In genomic region chr10:45239642-45240041, GRCh38 we compare ENCODE assay signal across 21 cellular contexts.
A peak's percentile ranks its signal among the peaks of the same experiment; 100 is the strongest.
DNase-seq lines count a peak whose midpoint lies in the region; ATAC-seq, FAIRE-seq and TF ChIP-seq lines count a peak whose summit lies in the region.
"Had no signal": no experiment of that assay in that cellular context is flagged by ENCODE, and none has a peak within 500 bp of the region (broad histone marks: within the 10 kb centered on the region; RNA-seq: fewer than 3 reads in every experiment).

No MANE protein-coding gene starts in this region.

- H4K91ac ChIP-seq in H1 (replicated peaks; ENCODE audit: insufficient read length, low read length) (no peak overlapping the region), trophoblast cell (ENCODE audit: low read depth, low read length) (no peak overlapping the region)

- H2BK12ac ChIP-seq in H1 (ENCODE audit: low read depth, low read length) (no peak overlapping the region), trophoblast cell (ENCODE audit: low read length) (peak overlapping the region; percentile 13)

- H3K23me2 ChIP-seq in H1 (ENCODE audit: low read depth, low read length) = no peaks in the 10 kb centered on the region

- no peak overlapping the region for H3K56ac ChIP-seq in H1 (replicated peaks; ENCODE audit: insufficient read length, low read depth, low read length)

- TF ChIP-seq CTCF in H1 (IDR thresholded peaks at IDR 0.05; ENCODE audit: control extremely low read depth in 1 of 3, insufficient read depth in 1 of 3, low read depth in 1 of 3, low read length in 3 of 3) (no peak), heart right ventricle (IDR thresholded peaks at IDR 0.05) (no peak)

- no peak overlapping the region for H4K12ac ChIP-seq in trophoblast cell (ENCODE audit: low read depth, low read length)

- TF ChIP-seq POLR2A in H1 (IDR thresholded peaks at IDR 0.05; ENCODE audit: control extremely low read depth in 1 of 2, low read depth in 2 of 2, low read length in 2 of 2) = no peak

- no peak overlapping the region for H3K9ac ChIP-seq in H1 (replicated peaks in 1 of 4; ENCODE audit: extremely low read depth in 1 of 4, low read depth in 3 of 4, low read length in 3 of 4)
- no peak overlapping the region for H3K9ac ChIP-seq in trophoblast cell (ENCODE audit: low read length)

- CTCF ChIA-PET in H1 (lab: Charles Lee; ENCODE audit: partially characterized antibody) = interaction anchor here (1.4 kb wide), 1 partner anchor 225 kb away, joined by 4 read pairs; no protein-coding TSS in a partner anchor

- FAIRE-seq in H1 (lab: Jason Lieb, UNC) (no peak), HTR-8/SVneo (lab: Jason Lieb, UNC) (no peak)
- FAIRE-seq: GM12878, pancreas had no signal

- intact Hi-C loops in heart right ventricle (cut with DNase I) = loop anchor here in 5 of 10 donors (10.0 kb wide), 5 partner anchors 65 to 575 kb away; partner anchors contain the start of gene ZNF22 (in 2 of the 5)

- H2BK5ac ChIP-seq in H1 (ENCODE audit: low read depth, low read length) = no peak overlapping the region
- no peak overlapping the region for H2BK5ac ChIP-seq in trophoblast cell (ENCODE audit: low read depth, low read length, poor library complexity)

- no peak for TF ChIP-seq RAD21 in H1 (IDR thresholded peaks at IDR 0.05 in 1 of 2, conservative IDR thresholded peaks at IDR 0.05 in 1 of 2; ENCODE audit: low read depth in 2 of 2, low read length in 2 of 2)

- H3K27ac ChIP-seq in H1 (ENCODE audit: low read depth, low read length) = no peak overlapping the region
- H3K27ac ChIP-seq in trophoblast cell (ENCODE audit: low read depth, low read length) = no peak overlapping the region
- H3K27ac ChIP-seq in heart right ventricle = no peak overlapping the region
- H3K27ac ChIP-seq: colonic mucosa, pancreas, sigmoid colon had no signal

- H2AK5ac ChIP-seq in H1 (ENCODE audit: low read depth, low read length) (no peak overlapping the region), trophoblast cell (ENCODE audit: low read length) (no peak overlapping the region)

- TF ChIP-seq EP300 in H1 (IDR thresholded peaks at IDR 0.05; ENCODE audit: borderline replicate concordance in 1 of 2, low read depth in 2 of 2, low read length in 2 of 2) = no peak

- H3K23ac ChIP-seq in H1 (ENCODE audit: insufficient read length) (no peak overlapping the region), trophoblast cell (ENCODE audit: low read length) (no peak overlapping the region)

- H3K9me3 ChIP-seq in H1 (ENCODE audit: insufficient read depth in 2 of 2, low read depth in 1 of 2, low read length in 1 of 2) = no peaks in the 10 kb centered on the region
- H3K9me3 ChIP-seq in trophoblast cell (ENCODE audit: insufficient read depth, low read depth, low read length) = peaks cover 2% of the 10 kb centered on the region
- no peaks in the 10 kb centered on the region for H3K9me3 ChIP-seq in heart right ventricle
- H3K9me3 ChIP-seq: colonic mucosa, pancreas, sigmoid colon had no signal

- 85% methylated on average over 11 of the region's 11 CpGs; no CpG with 5 or more reads in 1 of the 2 experiments for WGBS in H1 (ENCODE audit: extremely low coverage in 1 of 2, insufficient coverage in 1 of 2, insufficient read length in 1 of 2, insufficient replicate concordance in 2 of 2, low coverage in 1 of 2, low lambda C conversion rate in 2 of 2, missing lambda C conversion rate in 1 of 2), 2 experiments
- no CpG with 5 or more reads among the region's 11 CpGs for WGBS in trophoblast cell (ENCODE audit: extremely low coverage, insufficient coverage, insufficient read length)
- 64 to 72% methylated on average over 11 of the region's 11 CpGs for WGBS in heart right ventricle, 2 donors

- H3K36me3 ChIP-seq in H1 (ENCODE audit: control insufficient read depth in 2 of 4, insufficient read depth in 4 of 4, low read length in 3 of 4) (no peaks in the 10 kb centered on the region), trophoblast cell (ENCODE audit: control insufficient read depth in 1 of 2, insufficient read depth in 2 of 2, low read length in 2 of 2) (no peaks in the 10 kb centered on the region), heart right ventricle (no peaks in the 10 kb centered on the region)
- H3K36me3 ChIP-seq: colonic mucosa, pancreas, sigmoid colon had no signal

- H2BK120ac ChIP-seq in H1 (replicated peaks; ENCODE audit: low read depth, low read length) = no peak overlapping the region
- H2BK120ac ChIP-seq in trophoblast cell (ENCODE audit: insufficient read depth, low read length, poor library complexity) = no peak overlapping the region

- H3K4ac ChIP-seq in H1 (replicated peaks; ENCODE audit: insufficient read length, low read depth, low read length) (no peak overlapping the region), trophoblast cell (ENCODE audit: low read depth, low read length) (no peak overlapping the region)

- H2AFZ ChIP-seq in H1 (ENCODE audit: low read length) = peak overlapping the region; percentile 88; the same call in 1 of the 2 replicates
- H2AFZ ChIP-seq in trophoblast cell (ENCODE audit: insufficient read depth, low read length, poor library complexity) = no peak overlapping the region

- no peaks in the 10 kb centered on the region for H4K20me1 ChIP-seq in H1 (replicated peaks in 1 of 2; ENCODE audit: control insufficient read depth in 1 of 2, insufficient read depth in 2 of 2, low read length in 2 of 2)

- H3K79me2 ChIP-seq in H1 (ENCODE audit: control insufficient read depth in 1 of 2, insufficient read depth in 2 of 2, low read length in 2 of 2) (no peaks in the 10 kb centered on the region), trophoblast cell (ENCODE audit: control insufficient read depth, insufficient read depth, low read length, poor library complexity) (no peaks in the 10 kb centered on the region)

- peak; percentile 21 for DNase-seq in Daoy (ENCODE audit: low read depth)
- DNase-seq in RPMI7951 (ENCODE audit: low read depth) = peak; percentile 38
- no peak for DNase-seq in H1 (ENCODE audit: low read depth in 1 of 2, low spot score in 2 of 2)
- no peak for DNase-seq in trophoblast cell
- DNase-seq in CD1c-positive myeloid dendritic cell (ENCODE audit: extremely low spot score) = no peak
- no peak for DNase-seq in heart right ventricle
- no peak for DNase-seq in HTR-8/SVneo (ENCODE audit: insufficient read length, low spot score)
- DNase-seq: activated gamma-delta T cell treated with Interleukin-2 at 50 U/mL for 16 hours; AML-193; amygdala; colonic mucosa; naive B cell; NCI-H1694 treated with DMSO at 0.1 percent for 48 hours; NCI-H226; NK-92 treated with Interleukin-12 subunit alpha and Interleukin-12 subunit beta, amount 100 ng/mL, for 24 hours; pancreas; sigmoid colon; stimulated activated CD4-positive, alpha-beta T cell treated with anti-CD3 and anti-CD28 coated beads, Interleukin-1b, Interleukin-23, amount 100 ng/mL, for 48 hours had no signal

- H3K14ac ChIP-seq in H1 (ENCODE audit: insufficient read length) (no peak overlapping the region), trophoblast cell (ENCODE audit: low read length) (no peak overlapping the region)

- no peaks in the 10 kb centered on the region for H3K27me3 ChIP-seq in H1 (replicated peaks in 1 of 4; ENCODE audit: control insufficient read depth in 3 of 4, extremely low read depth in 1 of 4, insufficient read depth in 3 of 4, low read length in 3 of 4)
- no peaks in the 10 kb centered on the region for H3K27me3 ChIP-seq in trophoblast cell (ENCODE audit: insufficient read depth, low read length)
- H3K27me3 ChIP-seq in heart right ventricle = peaks cover 0 to 10% (median 0%) of the 10 kb centered on the region in 7 donors
- H3K27me3 ChIP-seq: colonic mucosa, pancreas, sigmoid colon had no signal

- ATAC-seq in GM21390 (IDR thresholded peaks at IDR 0.05; ENCODE audit: unreplicated experiment) = no peak
- ATAC-seq in heart right ventricle = no peak
- ATAC-seq: GM12878, pancreas had no signal

- H3K4me2 ChIP-seq in H1 (ENCODE audit: insufficient read depth in 1 of 2, low read depth in 2 of 2, low read length in 2 of 2) = no peak overlapping the region
- H3K4me2 ChIP-seq in trophoblast cell (ENCODE audit: low read length) = no peak overlapping the region

- H4K5ac ChIP-seq in H1 (ENCODE audit: insufficient read length, low read depth, low read length) = no peak overlapping the region

- H3K4me3 ChIP-seq in H1 (ENCODE audit: extremely low read depth in 1 of 4, insufficient read depth in 2 of 4, low read depth in 3 of 4, low read length in 4 of 4) (no peak overlapping the region), trophoblast cell (ENCODE audit: low read depth, low read length) (no peak overlapping the region), heart right ventricle (no peak overlapping the region)
- H3K4me3 ChIP-seq: colonic mucosa, GM12878, lung, pancreas, sigmoid colon had no signal

- POLR2A ChIA-PET in H1 (lab: Charles Lee; ENCODE audit: partially characterized antibody) = no interaction called here

- H3K4me1 ChIP-seq in H1 (replicated peaks in 1 of 4; ENCODE audit: control insufficient read depth in 3 of 4, insufficient read depth in 4 of 4, low read length in 3 of 4) (peaks cover 2 to 4% (median 3%) of the 10 kb centered on the region in 4 experiments; a peak in 3 of 7 replicates), trophoblast cell (ENCODE audit: control insufficient read depth in 1 of 2, insufficient read depth in 2 of 2, low read length in 2 of 2) (peaks cover 0 to 3% of the 10 kb centered on the region in 2 experiments), heart right ventricle (peaks cover 0 to 14% (median 0%) of the 10 kb centered on the region in 9 donors)
- H3K4me1 ChIP-seq: colonic mucosa, pancreas, sigmoid colon had no signal

- H4K8ac ChIP-seq in H1 (ENCODE audit: extremely low read depth, insufficient read depth, low read length) (no peak overlapping the region), trophoblast cell (ENCODE audit: low read depth, low read length) (peak overlapping the region; percentile 23)

- no peak overlapping the region for H2BK20ac ChIP-seq in H1 (ENCODE audit: low read length)

- H2BK15ac ChIP-seq in H1 (ENCODE audit: low read length) = no peak overlapping the region

- no peak overlapping the region for H3K18ac ChIP-seq in H1 (ENCODE audit: extremely low read depth, low read length)
- no peak overlapping the region for H3K18ac ChIP-seq in trophoblast cell (ENCODE audit: low read length)

- H3K79me1 ChIP-seq in H1 (ENCODE audit: low read depth, low read length) = no peaks in the 10 kb centered on the region
- H3K79me1 ChIP-seq in trophoblast cell (ENCODE audit: low read length) = no peaks in the 10 kb centered on the region

TF ChIP-seq in H1, 55 proteins besides CTCF, POLR2A, EP300 and RAD21 (continues in another document):
- TF ChIP-seq TAF1 (IDR thresholded peaks at IDR 0.05; ENCODE audit: low read depth, low read length) = no peak
- no peak for TF ChIP-seq SIN3A (conservative IDR thresholded peaks at IDR 0.05 in 1 of 2, IDR thresholded peaks at IDR 0.05 in 1 of 2; ENCODE audit: low read depth in 1 of 2, low read length in 2 of 2)
- no peak for TF ChIP-seq KDM1A (IDR thresholded peaks at IDR 0.05; ENCODE audit: borderline replicate concordance, low read length)
- TF ChIP-seq SUZ12 (IDR thresholded peaks at IDR 0.05; ENCODE audit: low read length) = no peak
- TF ChIP-seq RFX5 (IDR thresholded peaks at IDR 0.05; ENCODE audit: borderline replicate concordance, low read depth, low read length) = no peak
- no peak for TF ChIP-seq JUN (IDR thresholded peaks at IDR 0.05; ENCODE audit: low read depth, low read length)
- TF ChIP-seq SIRT6 (IDR thresholded peaks at IDR 0.05; ENCODE audit: low read length) = no peak
- no peak for TF ChIP-seq SAP30 (IDR thresholded peaks at IDR 0.05; ENCODE audit: insufficient read depth, insufficient replicate concordance, low read length)

Comparison
In these comparisons a context has a peak if more than half of its experiments do, and no peak if none do; other contexts are left out.
1. DNase-seq: peak in Daoy (single experiment) and RPMI7951 (single experiment); none in H1 (0 of 2), trophoblast cell (0 of 2), CD1c-positive myeloid dendritic cell (single experiment), heart right ventricle (0 of 2) and HTR-8/SVneo (single experiment).